ENCODE assay signal across 1 cellular context in the genomic region with DNA sequence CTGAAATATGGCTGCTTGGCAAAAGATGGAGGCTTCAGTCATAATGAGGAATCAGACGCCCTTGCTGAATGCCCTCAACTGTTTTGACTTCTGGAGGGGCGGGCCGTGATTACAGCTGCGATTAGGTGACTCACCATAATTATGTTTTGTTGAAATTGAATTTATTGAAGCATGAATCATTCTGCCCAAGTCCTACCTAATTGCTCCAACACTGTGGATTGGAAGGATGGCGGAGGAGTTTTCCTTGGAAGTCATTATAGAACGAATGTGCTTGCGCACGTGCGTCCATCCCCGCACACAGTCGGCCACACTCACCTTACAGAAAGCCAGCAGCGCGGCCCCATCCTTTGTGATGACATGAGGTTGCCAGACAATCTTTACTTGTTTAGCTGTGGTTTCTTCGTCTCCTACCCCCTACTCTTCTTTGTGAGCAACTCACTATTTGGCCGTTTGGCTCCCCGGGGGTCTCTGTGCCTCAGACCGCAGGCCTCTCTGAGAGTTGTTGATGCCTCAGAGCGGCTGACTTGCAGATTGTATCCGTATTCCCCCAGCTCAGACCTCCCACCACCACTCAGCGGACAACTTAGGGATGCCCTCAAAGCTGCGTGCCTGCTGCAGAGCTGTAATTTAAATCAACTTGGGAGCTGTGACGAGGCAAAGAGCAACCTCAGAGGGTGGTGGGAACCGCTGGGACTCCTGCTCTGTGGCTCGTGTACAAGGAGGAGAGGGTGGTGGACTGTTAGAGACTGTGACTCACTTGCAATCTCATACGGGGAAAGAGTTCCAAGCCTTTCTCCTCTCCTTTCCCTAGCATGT.
TF ChIP-seq lines count a peak whose summit lies in the region.

No MANE protein-coding gene starts in this region.

TF ChIP-seq in HEK293, 187 proteins besides CTCF, POLR2A, EP300 and RAD21 (continued from another document and continues in another):
- peak; percentile 56; the same call in 1 of the 2 replicates for TF ChIP-seq TRIM28 (IDR thresholded peaks at IDR 0.05; ENCODE audit: borderline replicate concordance, low read length)
- TF ChIP-seq KLF1 (tag by site-specific recombination; IDR thresholded peaks at IDR 0.05): 0 out of 2 replicates have a peak, but pooled peaks have one; percentile 30
- TF ChIP-seq ZNF530 (tag by site-specific recombination; IDR thresholded peaks at IDR 0.05; ENCODE audit: low read depth): no peak
- TF ChIP-seq YY2 (tag by site-specific recombination; IDR thresholded peaks at IDR 0.05): peak; percentile 38; the same call in 1 of the 2 replicates
- TF ChIP-seq ZNF596 (tag by site-specific recombination; IDR thresholded peaks at IDR 0.05): no peak
- peak; percentile 29; the same call in 1 of the 2 replicates for TF ChIP-seq ZNF660 (tag by site-specific recombination; IDR thresholded peaks at IDR 0.05)
- TF ChIP-seq SP7 (tag by site-specific recombination; IDR thresholded peaks at IDR 0.05): peak; percentile 82
- TF ChIP-seq ZNF629 (tag by site-specific recombination; IDR thresholded peaks at IDR 0.05): peak; percentile 62
- TF ChIP-seq ZNF610 (tag by site-specific recombination; IDR thresholded peaks at IDR 0.05; ENCODE audit: borderline replicate concordance): no peak
- no peak for TF ChIP-seq ZNF174 (tag by site-specific recombination; IDR thresholded peaks at IDR 0.05)
- TF ChIP-seq, protein P1, sequence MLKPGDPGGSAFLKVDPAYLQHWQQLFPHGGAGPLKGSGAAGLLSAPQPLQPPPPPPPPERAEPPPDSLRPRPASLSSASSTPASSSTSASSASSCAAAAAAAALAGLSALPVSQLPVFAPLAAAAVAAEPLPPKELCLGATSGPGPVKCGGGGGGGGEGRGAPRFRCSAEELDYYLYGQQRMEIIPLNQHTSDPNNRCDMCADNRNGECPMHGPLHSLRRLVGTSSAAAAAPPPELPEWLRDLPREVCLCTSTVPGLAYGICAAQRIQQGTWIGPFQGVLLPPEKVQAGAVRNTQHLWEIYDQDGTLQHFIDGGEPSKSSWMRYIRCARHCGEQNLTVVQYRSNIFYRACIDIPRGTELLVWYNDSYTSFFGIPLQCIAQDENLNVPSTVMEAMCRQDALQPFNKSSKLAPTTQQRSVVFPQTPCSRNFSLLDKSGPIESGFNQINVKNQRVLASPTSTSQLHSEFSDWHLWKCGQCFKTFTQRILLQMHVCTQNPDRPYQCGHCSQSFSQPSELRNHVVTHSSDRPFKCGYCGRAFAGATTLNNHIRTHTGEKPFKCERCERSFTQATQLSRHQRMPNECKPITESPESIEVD (tag by site-specific recombination; IDR thresholded peaks at IDR 0.05): peak; percentile 45; the same call in 1 of the 2 replicates
- 0 out of 2 replicates have a peak, but pooled peaks have one; percentile 13 for TF ChIP-seq ZBTB20 (tag by site-specific recombination; IDR thresholded peaks at IDR 0.05)
- TF ChIP-seq, protein P2, sequence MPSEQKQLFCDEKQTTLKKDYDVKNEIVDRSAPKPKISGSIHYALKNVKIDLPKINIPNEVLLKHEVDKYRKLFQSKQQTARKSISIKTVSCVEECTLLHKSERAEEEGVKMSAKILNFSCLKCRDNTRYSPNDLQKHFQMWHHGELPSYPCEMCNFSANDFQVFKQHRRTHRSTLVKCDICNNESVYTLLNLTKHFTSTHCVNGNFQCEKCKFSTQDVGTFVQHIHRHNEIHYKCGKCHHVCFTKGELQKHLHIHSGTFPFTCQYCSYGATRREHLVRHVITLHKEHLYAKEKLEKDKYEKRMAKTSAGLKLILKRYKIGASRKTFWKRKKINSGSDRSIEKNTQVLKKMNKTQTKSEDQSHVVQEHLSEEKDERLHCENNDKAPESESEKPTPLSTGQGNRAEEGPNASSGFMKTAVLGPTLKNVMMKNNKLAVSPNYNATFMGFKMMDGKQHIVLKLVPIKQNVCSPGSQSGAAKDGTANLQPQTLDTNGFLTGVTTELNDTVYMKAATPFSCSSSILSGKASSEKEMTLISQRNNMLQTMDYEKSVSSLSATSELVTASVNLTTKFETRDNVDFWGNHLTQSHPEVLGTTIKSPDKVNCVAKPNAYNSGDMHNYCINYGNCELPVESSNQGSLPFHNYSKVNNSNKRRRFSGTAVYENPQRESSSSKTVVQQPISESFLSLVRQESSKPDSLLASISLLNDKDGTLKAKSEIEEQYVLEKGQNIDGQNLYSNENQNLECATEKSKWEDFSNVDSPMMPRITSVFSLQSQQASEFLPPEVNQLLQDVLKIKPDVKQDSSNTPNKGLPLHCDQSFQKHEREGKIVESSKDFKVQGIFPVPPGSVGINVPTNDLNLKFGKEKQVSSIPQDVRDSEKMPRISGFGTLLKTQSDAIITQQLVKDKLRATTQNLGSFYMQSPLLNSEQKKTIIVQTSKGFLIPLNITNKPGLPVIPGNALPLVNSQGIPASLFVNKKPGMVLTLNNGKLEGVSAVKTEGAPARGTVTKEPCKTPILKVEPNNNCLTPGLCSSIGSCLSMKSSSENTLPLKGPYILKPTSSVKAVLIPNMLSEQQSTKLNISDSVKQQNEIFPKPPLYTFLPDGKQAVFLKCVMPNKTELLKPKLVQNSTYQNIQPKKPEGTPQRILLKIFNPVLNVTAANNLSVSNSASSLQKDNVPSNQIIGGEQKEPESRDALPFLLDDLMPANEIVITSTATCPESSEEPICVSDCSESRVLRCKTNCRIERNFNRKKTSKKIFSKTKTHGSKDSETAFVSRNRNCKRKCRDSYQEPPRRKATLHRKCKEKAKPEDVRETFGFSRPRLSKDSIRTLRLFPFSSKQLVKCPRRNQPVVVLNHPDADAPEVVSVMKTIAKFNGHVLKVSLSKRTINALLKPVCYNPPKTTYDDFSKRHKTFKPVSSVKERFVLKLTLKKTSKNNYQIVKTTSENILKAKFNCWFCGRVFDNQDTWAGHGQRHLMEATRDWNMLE (tag by site-specific recombination; conservative IDR thresholded peaks at IDR 0.05; ENCODE audit: low read depth): peak; percentile 44; the same call in 1 of the 2 replicates
- no peak for TF ChIP-seq ZFP3 (tag by site-specific recombination; IDR thresholded peaks at IDR 0.05; ENCODE audit: low read depth)
- no peak for TF ChIP-seq ZNF19 (tag by site-specific recombination; IDR thresholded peaks at IDR 0.05; ENCODE audit: low read depth)
- no peak for TF ChIP-seq GLI2 (tag by site-specific recombination; IDR thresholded peaks at IDR 0.05; ENCODE audit: borderline replicate concordance, low read depth)
- TF ChIP-seq RBAK (tag by site-specific recombination; IDR thresholded peaks at IDR 0.05): no peak
- TF ChIP-seq, protein P3, sequence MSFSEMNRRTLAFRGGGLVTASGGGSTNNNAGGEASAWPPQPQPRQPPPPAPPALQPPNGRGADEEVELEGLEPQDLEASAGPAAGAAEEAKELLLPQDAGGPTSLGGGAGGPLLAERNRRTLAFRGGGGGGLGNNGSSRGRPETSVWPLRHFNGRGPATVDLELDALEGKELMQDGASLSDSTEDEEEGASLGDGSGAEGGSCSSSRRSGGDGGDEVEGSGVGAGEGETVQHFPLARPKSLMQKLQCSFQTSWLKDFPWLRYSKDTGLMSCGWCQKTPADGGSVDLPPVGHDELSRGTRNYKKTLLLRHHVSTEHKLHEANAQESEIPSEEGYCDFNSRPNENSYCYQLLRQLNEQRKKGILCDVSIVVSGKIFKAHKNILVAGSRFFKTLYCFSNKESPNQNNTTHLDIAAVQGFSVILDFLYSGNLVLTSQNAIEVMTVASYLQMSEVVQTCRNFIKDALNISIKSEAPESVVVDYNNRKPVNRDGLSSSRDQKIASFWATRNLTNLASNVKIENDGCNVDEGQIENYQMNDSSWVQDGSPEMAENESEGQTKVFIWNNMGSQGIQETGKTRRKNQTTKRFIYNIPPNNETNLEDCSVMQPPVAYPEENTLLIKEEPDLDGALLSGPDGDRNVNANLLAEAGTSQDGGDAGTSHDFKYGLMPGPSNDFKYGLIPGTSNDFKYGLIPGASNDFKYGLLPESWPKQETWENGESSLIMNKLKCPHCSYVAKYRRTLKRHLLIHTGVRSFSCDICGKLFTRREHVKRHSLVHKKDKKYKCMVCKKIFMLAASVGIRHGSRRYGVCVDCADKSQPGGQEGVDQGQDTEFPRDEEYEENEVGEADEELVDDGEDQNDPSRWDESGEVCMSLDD (tag by site-specific recombination; IDR thresholded peaks at IDR 0.05): no peak
- TF ChIP-seq SP2 (tag by site-specific recombination; IDR thresholded peaks at IDR 0.05): 0 out of 2 replicates have a peak, but pooled peaks have one; percentile 26
- TF ChIP-seq, protein P4, sequence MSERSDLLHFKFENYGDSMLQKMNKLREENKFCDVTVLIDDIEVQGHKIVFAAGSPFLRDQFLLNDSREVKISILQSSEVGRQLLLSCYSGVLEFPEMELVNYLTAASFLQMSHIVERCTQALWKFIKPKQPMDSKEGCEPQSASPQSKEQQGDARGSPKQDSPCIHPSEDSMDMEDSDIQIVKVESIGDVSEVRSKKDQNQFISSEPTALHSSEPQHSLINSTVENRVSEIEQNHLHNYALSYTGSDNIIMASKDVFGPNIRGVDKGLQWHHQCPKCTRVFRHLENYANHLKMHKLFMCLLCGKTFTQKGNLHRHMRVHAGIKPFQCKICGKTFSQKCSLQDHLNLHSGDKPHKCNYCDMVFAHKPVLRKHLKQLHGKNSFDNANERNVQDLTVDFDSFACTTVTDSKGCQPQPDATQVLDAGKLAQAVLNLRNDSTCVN (tag by site-specific recombination; optimal IDR thresholded peaks at IDR 0.05): peak; percentile 23
- peak; percentile 83 for TF ChIP-seq WT1 (tag by site-specific recombination; IDR thresholded peaks at IDR 0.05)
- TF ChIP-seq, protein P5, sequence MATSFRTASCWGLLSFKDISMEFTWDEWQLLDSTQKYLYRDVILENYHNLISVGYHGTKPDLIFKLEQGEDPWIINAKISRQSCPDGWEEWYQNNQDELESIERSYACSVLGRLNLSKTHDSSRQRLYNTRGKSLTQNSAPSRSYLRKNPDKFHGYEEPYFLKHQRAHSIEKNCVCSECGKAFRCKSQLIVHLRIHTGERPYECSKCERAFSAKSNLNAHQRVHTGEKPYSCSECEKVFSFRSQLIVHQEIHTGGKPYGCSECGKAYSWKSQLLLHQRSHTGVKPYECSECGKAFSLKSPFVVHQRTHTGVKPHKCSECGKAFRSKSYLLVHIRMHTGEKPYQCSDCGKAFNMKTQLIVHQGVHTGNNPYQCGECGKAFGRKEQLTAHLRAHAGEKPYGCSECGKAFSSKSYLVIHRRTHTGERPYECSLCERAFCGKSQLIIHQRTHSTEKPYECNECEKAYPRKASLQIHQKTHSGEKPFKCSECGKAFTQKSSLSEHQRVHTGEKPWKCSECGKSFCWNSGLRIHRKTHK (tag by site-specific recombination; IDR thresholded peaks at IDR 0.05): no peak
- no peak for TF ChIP-seq MYNN (tag by site-specific recombination; IDR thresholded peaks at IDR 0.05; ENCODE audit: borderline replicate concordance)
- 0 out of 2 replicates have a peak, but pooled peaks have one; percentile 18 for TF ChIP-seq ZNF335 (tag by site-specific recombination; conservative IDR thresholded peaks at IDR 0.05)
- no peak for TF ChIP-seq ZNF792 (tag by site-specific recombination; IDR thresholded peaks at IDR 0.05)
- TF ChIP-seq ZNF184 (tag by site-specific recombination; IDR thresholded peaks at IDR 0.05): peak; percentile 58; the same call in 1 of the 2 replicates
- TF ChIP-seq, protein P6, sequence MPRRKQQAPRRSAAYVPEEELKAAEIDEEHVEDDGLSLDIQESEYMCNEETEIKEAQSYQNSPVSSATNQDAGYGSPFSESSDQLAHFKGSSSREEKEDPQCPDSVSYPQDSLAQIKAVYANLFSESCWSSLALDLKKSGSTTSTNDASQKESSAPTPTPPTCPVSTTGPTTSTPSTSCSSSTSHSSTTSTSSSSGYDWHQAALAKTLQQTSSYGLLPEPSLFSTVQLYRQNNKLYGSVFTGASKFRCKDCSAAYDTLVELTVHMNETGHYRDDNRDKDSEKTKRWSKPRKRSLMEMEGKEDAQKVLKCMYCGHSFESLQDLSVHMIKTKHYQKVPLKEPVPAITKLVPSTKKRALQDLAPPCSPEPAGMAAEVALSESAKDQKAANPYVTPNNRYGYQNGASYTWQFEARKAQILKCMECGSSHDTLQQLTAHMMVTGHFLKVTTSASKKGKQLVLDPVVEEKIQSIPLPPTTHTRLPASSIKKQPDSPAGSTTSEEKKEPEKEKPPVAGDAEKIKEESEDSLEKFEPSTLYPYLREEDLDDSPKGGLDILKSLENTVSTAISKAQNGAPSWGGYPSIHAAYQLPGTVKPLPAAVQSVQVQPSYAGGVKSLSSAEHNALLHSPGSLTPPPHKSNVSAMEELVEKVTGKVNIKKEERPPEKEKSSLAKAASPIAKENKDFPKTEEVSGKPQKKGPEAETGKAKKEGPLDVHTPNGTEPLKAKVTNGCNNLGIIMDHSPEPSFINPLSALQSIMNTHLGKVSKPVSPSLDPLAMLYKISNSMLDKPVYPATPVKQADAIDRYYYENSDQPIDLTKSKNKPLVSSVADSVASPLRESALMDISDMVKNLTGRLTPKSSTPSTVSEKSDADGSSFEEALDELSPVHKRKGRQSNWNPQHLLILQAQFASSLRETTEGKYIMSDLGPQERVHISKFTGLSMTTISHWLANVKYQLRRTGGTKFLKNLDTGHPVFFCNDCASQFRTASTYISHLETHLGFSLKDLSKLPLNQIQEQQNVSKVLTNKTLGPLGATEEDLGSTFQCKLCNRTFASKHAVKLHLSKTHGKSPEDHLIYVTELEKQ (tag by site-specific recombination; IDR thresholded peaks at IDR 0.05; ENCODE audit: borderline replicate concordance): 0 out of 2 replicates have a peak, but pooled peaks have one; percentile 58
- no peak for TF ChIP-seq ZNF341 (tag by site-specific recombination; IDR thresholded peaks at IDR 0.05; ENCODE audit: low read depth)
- TF ChIP-seq IKZF3 (tag by site-specific recombination; IDR thresholded peaks at IDR 0.05): peak; percentile 78
- TF ChIP-seq ZIC2 (tag by site-specific recombination; IDR thresholded peaks at IDR 0.05): peak; percentile 96
- TF ChIP-seq, protein P7, sequence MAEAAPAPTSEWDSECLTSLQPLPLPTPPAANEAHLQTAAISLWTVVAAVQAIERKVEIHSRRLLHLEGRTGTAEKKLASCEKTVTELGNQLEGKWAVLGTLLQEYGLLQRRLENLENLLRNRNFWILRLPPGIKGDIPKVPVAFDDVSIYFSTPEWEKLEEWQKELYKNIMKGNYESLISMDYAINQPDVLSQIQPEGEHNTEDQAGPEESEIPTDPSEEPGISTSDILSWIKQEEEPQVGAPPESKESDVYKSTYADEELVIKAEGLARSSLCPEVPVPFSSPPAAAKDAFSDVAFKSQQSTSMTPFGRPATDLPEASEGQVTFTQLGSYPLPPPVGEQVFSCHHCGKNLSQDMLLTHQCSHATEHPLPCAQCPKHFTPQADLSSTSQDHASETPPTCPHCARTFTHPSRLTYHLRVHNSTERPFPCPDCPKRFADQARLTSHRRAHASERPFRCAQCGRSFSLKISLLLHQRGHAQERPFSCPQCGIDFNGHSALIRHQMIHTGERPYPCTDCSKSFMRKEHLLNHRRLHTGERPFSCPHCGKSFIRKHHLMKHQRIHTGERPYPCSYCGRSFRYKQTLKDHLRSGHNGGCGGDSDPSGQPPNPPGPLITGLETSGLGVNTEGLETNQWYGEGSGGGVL (tag by site-specific recombination; IDR thresholded peaks at IDR 0.05): no peak
- TF ChIP-seq ZBTB17 (tag by site-specific recombination; IDR thresholded peaks at IDR 0.05): peak; percentile 77
- TF ChIP-seq ZBTB7A (tag by site-specific recombination; IDR thresholded peaks at IDR 0.05; ENCODE audit: low read depth): no peak
- no peak for TF ChIP-seq ZNF391 (tag by site-specific recombination; IDR thresholded peaks at IDR 0.05; ENCODE audit: borderline replicate concordance, low read depth)
- no peak for TF ChIP-seq ZXDB (tag by site-specific recombination; IDR thresholded peaks at IDR 0.05)
- TF ChIP-seq ZNF114 (tag by site-specific recombination; IDR thresholded peaks at IDR 0.05): no peak
- no peak for TF ChIP-seq ZNF830 (tag by site-specific recombination; IDR thresholded peaks at IDR 0.05; ENCODE audit: low read depth)
